ENCODE assay signal across 1 cellular context in genomic region chr1:101077849-101078248, GRCh38.
TF ChIP-seq lines count a peak whose summit lies in the region.

No MANE protein-coding gene starts in this region.

TF ChIP-seq in K562, 482 proteins besides CTCF, POLR2A, EP300 and RAD21 (continued from another document):
- no peak for TF ChIP-seq SNIP1 (IDR thresholded peaks at IDR 0.05; ENCODE audit: low read depth)
TF ChIP-seq in K562: peak in this region for 9.
